In genomic region chr16:86622700-86623615, GRCh38 we compare ENCODE assay signal across 33 cellular contexts. TPM values are rescaled to one million over a fixed set of nuclear protein-coding genes. Genes with fewer than 3 reads are reported as not detected.
"Had no signal": no experiment of that assay in that cellular context is flagged by ENCODE, and none has a peak within 500 bp of the region (broad histone marks: within the 10 kb centered on the region; RNA-seq: fewer than 3 reads in every experiment).

No MANE protein-coding gene starts in this region.

- H3K9me3 Mint-ChIP-seq: activated B cell treated with CpG ODN at 0.5 μM for 24 hours; activated CD8-positive, alpha-beta T cell treated with anti-CD3 and anti-CD28 coated beads for 36 hours; activated T-cell treated with anti-CD3 and anti-CD28 coated beads, Interleukin-2, amount 50 U/mL, for 4 hours; activated T-helper 17 cell treated with anti-CD3 and anti-CD28 coated beads, Interleukin-2, amount 50 U/mL, for 72 hours; effector memory CD8-positive, alpha-beta T cell; T-helper 2 cell treated with Interferon-gamma antibody and Interleukin-4, amounts not matched to agents 5 μg/mL and 100 μg/mL, for 36 hours had no signal

- H3K9me3 ChIP-seq: body of pancreas, esophagus muscularis mucosa, gastrocnemius medialis had no signal

- H3K27ac ChIP-seq: body of pancreas, esophagus muscularis mucosa, foreskin keratinocyte, gastrocnemius medialis, heart left ventricle, WERI-Rb-1 had no signal

- H3K36me3 Mint-ChIP-seq: activated naive CD8-positive, alpha-beta T cell had no signal

- DNase-seq: activated B cell treated with CpG ODN at 0.5 μM for 24 hours; activated CD4-positive, alpha-beta T cell treated with anti-CD3 and anti-CD28 coated beads for 48 hours; activated CD4-positive, alpha-beta T cell treated with anti-CD3 and anti-CD28 coated beads, Interleukin-2, amount 50 U/mL, for 1 hour; activated CD4-positive, alpha-beta T cell treated with anti-CD3 and anti-CD28 coated beads, Interleukin-2, amount 50 U/mL, for 48 hours; activated CD8-positive, alpha-beta memory T cell treated with anti-CD3 and anti-CD28 coated beads for 24 hours; activated CD8-positive, alpha-beta T cell treated with anti-CD3 and anti-CD28 coated beads for 36 hours; activated effector memory CD4-positive, alpha-beta T cell treated with Interleukin-2 at 50 U/mL for 16 hours; activated gamma-delta T cell treated with Interleukin-2 at 50 U/mL for 16 hours; activated naive CD4-positive, alpha-beta T cell treated with anti-CD3 and anti-CD28 coated beads, Interleukin-2, amount 50 U/mL, for 16 hours; activated naive CD4-positive, alpha-beta T cell treated with Interleukin-2 at 50 U/mL for 16 hours; activated T-cell treated with anti-CD3 and anti-CD28 coated beads, Interleukin-2, amount 50 U/mL, for 4 hours; amniotic stem cell; anterior cingulate cortex; body of pancreas; caudate nucleus; cortex of kidney; dermis blood vessel endothelial cell; effector CD4-positive, alpha-beta T cell; effector memory CD8-positive, alpha-beta T cell; erythroblast; foreskin keratinocyte; gastrocnemius medialis; glutamatergic neuron; heart left ventricle; T-helper 17 cell; T1000; WERI-Rb-1 had no signal

- H3K4me1 Mint-ChIP-seq: activated B cell treated with CpG ODN at 0.5 μM for 24 hours; activated T-helper 17 cell treated with anti-CD3 and anti-CD28 coated beads, Interleukin-2, amount 50 U/mL, for 72 hours had no signal

- FAIRE-seq: colon had no signal

- H3K27me3 ChIP-seq: body of pancreas, gastrocnemius medialis had no signal

- H3K27ac Mint-ChIP-seq: activated B cell treated with CpG ODN at 0.5 μM for 24 hours; activated CD8-positive, alpha-beta T cell treated with anti-CD3 and anti-CD28 coated beads for 36 hours; activated naive CD8-positive, alpha-beta T cell; activated T-helper 17 cell treated with anti-CD3 and anti-CD28 coated beads, Interleukin-2, amount 50 U/mL, for 72 hours; effector memory CD8-positive, alpha-beta T cell; T-helper 17 cell; T-helper 2 cell treated with Interferon-gamma antibody and Interleukin-4, amounts not matched to agents 5 μg/mL and 100 μg/mL, for 36 hours had no signal

- H3K4me1 ChIP-seq: body of pancreas, esophagus muscularis mucosa, foreskin keratinocyte, gastrocnemius medialis had no signal

- H3K4me3 Mint-ChIP-seq: activated B cell treated with CpG ODN at 0.5 μM for 24 hours; activated CD8-positive, alpha-beta T cell treated with anti-CD3 and anti-CD28 coated beads for 36 hours; activated naive CD8-positive, alpha-beta T cell; activated T-cell treated with anti-CD3 and anti-CD28 coated beads, Interleukin-2, amount 50 U/mL, for 4 hours; activated T-helper 17 cell treated with anti-CD3 and anti-CD28 coated beads, Interleukin-2, amount 50 U/mL, for 72 hours; effector memory CD8-positive, alpha-beta T cell; T-helper 17 cell; T-helper 2 cell treated with Interferon-gamma antibody and Interleukin-4, amounts not matched to agents 5 μg/mL and 100 μg/mL, for 36 hours had no signal

- ATAC-seq: activated CD4-positive, CD25-positive, alpha-beta regulatory T cell treated with anti-CD3 and anti-CD28 coated beads, Interleukin-2, amount 50 U/mL, for 24 hours; activated CD8-positive, alpha-beta T cell treated with anti-CD3 and anti-CD28 coated beads for 36 hours; activated T-cell treated with anti-CD3 and anti-CD28 coated beads, Interleukin-2, amount 50 U/mL, for 4 hours; activated T-helper 17 cell treated with anti-CD3 and anti-CD28 coated beads, Interleukin-2, amount 50 U/mL, for 72 hours; body of pancreas; effector memory CD8-positive, alpha-beta T cell; foreskin keratinocyte; gastrocnemius medialis; heart left ventricle; T-helper 17 cell had no signal

- H3K36me3 ChIP-seq: esophagus muscularis mucosa, gastrocnemius medialis, heart left ventricle, WERI-Rb-1 had no signal

- H3K4me3 ChIP-seq: body of pancreas, esophagus muscularis mucosa, gastrocnemius medialis, heart left ventricle had no signal

- H3K27me3 Mint-ChIP-seq: activated B cell treated with CpG ODN at 0.5 μM for 24 hours had no signal

RNA-seq across cellular contexts. Expression of gene FOXL1, which starts 44.6 kb away (rescaled TPM):
- total RNA-seq: activated B cell treated with CpG ODN at 0.5 μM for 24 hours; activated CD8-positive, alpha-beta T cell treated with anti-CD3 and anti-CD28 coated beads for 36 hours; activated T-cell treated with anti-CD3 and anti-CD28 coated beads, Interleukin-2, amount 50 U/mL, for 4 hours; activated T-helper 17 cell treated with anti-CD3 and anti-CD28 coated beads, Interleukin-2, amount 50 U/mL, for 72 hours had no signal

RNA-seq across cellular contexts. Expression of gene FOXC2, which starts 56.3 kb away (rescaled TPM):
- total RNA-seq: activated B cell treated with CpG ODN at 0.5 μM for 24 hours; activated CD8-positive, alpha-beta T cell treated with anti-CD3 and anti-CD28 coated beads for 36 hours; activated T-cell treated with anti-CD3 and anti-CD28 coated beads, Interleukin-2, amount 50 U/mL, for 4 hours; activated T-helper 17 cell treated with anti-CD3 and anti-CD28 coated beads, Interleukin-2, amount 50 U/mL, for 72 hours; foreskin keratinocyte; T-helper 17 cell had no signal
